Comparison of ENCODE assay signal across 27 cellular contexts in genomic region chr13:57137631-57138030, GRCh38. TPM values are rescaled to one million over a fixed set of nuclear protein-coding genes. Genes with fewer than 3 reads are reported as not detected.
"Had no signal": no experiment of that assay in that cellular context is flagged by ENCODE, and none has a peak within 500 bp of the region (broad histone marks: within the 10 kb centered on the region; RNA-seq: fewer than 3 reads in every experiment).

No MANE protein-coding gene starts in this region.

- H3K27me3 Mint-ChIP-seq: activated CD8-positive, alpha-beta T cell treated with anti-CD3 and anti-CD28 coated beads for 36 hours; activated naive CD8-positive, alpha-beta T cell treated with anti-CD3 and anti-CD28 coated beads, Interleukin-2, amount 10 ng/mL, durations not matched to agents 7 days and 5 days had no signal

- H3K36me3 ChIP-seq: adrenal gland, MG63, Peyer's patch, SJSA1 had no signal

- H3K4me3 Mint-ChIP-seq: activated CD8-positive, alpha-beta T cell treated with anti-CD3 and anti-CD28 coated beads for 36 hours; activated naive CD8-positive, alpha-beta T cell treated with anti-CD3 and anti-CD28 coated beads, Interleukin-2, amount 10 ng/mL, durations not matched to agents 7 days and 5 days; activated T-cell treated with anti-CD3 and anti-CD28 coated beads, Interleukin-2, amount 50 U/mL, for 72 hours had no signal

- H3K4me2 ChIP-seq: KMS-11 had no signal

- H3K36me3 Mint-ChIP-seq: activated naive CD8-positive, alpha-beta T cell treated with anti-CD3 and anti-CD28 coated beads, Interleukin-2, amount 10 ng/mL, durations not matched to agents 7 days and 5 days had no signal

- H3K9me3 ChIP-seq: adrenal gland, breast epithelium, MG63, Peyer's patch, SJSA1 had no signal

- ATAC-seq: activated CD4-positive, CD25-positive, alpha-beta regulatory T cell treated with anti-CD3 and anti-CD28 coated beads, Interleukin-2, amount 50 U/mL, for 24 hours; activated CD8-positive, alpha-beta T cell treated with anti-CD3 and anti-CD28 coated beads for 36 hours; activated T-cell treated with anti-CD3 and anti-CD28 coated beads, Interleukin-2, amount 50 U/mL, for 72 hours; SK-N-SH treated with all-trans-retinoic acid at 6 μM for 48 hours had no signal

- H3K4me3 ChIP-seq: adrenal gland, breast epithelium, MG63, Peyer's patch, SJSA1 had no signal

- H3K27me3 ChIP-seq: adrenal gland, breast epithelium, MG63, Peyer's patch, SJSA1 had no signal

- H3K27ac Mint-ChIP-seq: activated CD8-positive, alpha-beta T cell treated with anti-CD3 and anti-CD28 coated beads for 36 hours; activated naive CD8-positive, alpha-beta T cell treated with anti-CD3 and anti-CD28 coated beads, Interleukin-2, amount 10 ng/mL, durations not matched to agents 7 days and 5 days; activated T-cell treated with anti-CD3 and anti-CD28 coated beads, Interleukin-2, amount 50 U/mL, for 72 hours; activated T-helper 2 cell treated with anti-CD3 and anti-CD28 coated beads, Interferon-gamma antibody, Interleukin-2, Interleukin-4, amounts not matched to agents 10 μg/mL and 5 μg/mL and 100 μg/mL, durations not matched to agents 14 hours and 24 hours and 36 hours had no signal

- H3K9ac ChIP-seq: KMS-11 had no signal

- H3K4me1 Mint-ChIP-seq: activated naive CD8-positive, alpha-beta T cell treated with anti-CD3 and anti-CD28 coated beads, Interleukin-2, amount 10 ng/mL, durations not matched to agents 7 days and 5 days had no signal

- DNase-seq: activated CD4-positive, alpha-beta T cell treated with anti-CD3 and anti-CD28 coated beads for 4 hours; activated CD8-positive, alpha-beta memory T cell treated with anti-CD3 and anti-CD28 coated beads, Interleukin-2, amount 50 U/mL, for 4 hours; activated CD8-positive, alpha-beta T cell treated with anti-CD3 and anti-CD28 coated beads for 36 hours; activated naive CD4-positive, alpha-beta T cell treated with anti-CD3 and anti-CD28 coated beads, Interleukin-2, amount 50 U/mL, for 16 hours; activated naive CD8-positive, alpha-beta T cell treated with anti-CD3 and anti-CD28 coated beads, Interleukin-2, amount 10 ng/mL, durations not matched to agents 7 days and 5 days; activated T-cell treated with anti-CD3 and anti-CD28 coated beads, Interleukin-2, amount 50 U/mL, for 72 hours; adrenal gland; anterior cingulate cortex; MG63; NCI-H1105; NCI-H1436; NCI-H1694 treated with DMSO at 0.1 percent for 48 hours; NCI-H2029 treated with DMSO at 0.1 percent for 48 hours; NCI-H345; NCI-H510A treated with DMSO at 0.1 percent for 48 hours; NCI-H69; Peyer's patch; Right ventricle myocardium superior; SW 1271 had no signal

- H3K4me1 ChIP-seq: adrenal gland, breast epithelium, Peyer's patch, SJSA1 had no signal

- H3K27ac ChIP-seq: adrenal gland, breast epithelium, KMS-11, Peyer's patch, RWPE1, SJSA1 had no signal

RNA-seq across cellular contexts. Expression of gene PRR20A, which starts 3.1 kb away (rescaled TPM):
- total RNA-seq: activated CD8-positive, alpha-beta T cell treated with anti-CD3 and anti-CD28 coated beads for 36 hours; activated naive CD8-positive, alpha-beta T cell treated with anti-CD3 and anti-CD28 coated beads, Interleukin-2, amount 10 ng/mL, durations not matched to agents 7 days and 5 days; activated T-cell treated with anti-CD3 and anti-CD28 coated beads, Interleukin-2, amount 50 U/mL, for 72 hours; activated T-helper 2 cell treated with anti-CD3 and anti-CD28 coated beads, Interferon-gamma antibody, Interleukin-2, Interleukin-4, amounts not matched to agents 10 μg/mL and 5 μg/mL and 100 μg/mL, durations not matched to agents 14 hours and 24 hours and 36 hours; adrenal gland; breast epithelium; Peyer's patch; Right ventricle myocardium superior; SJSA1; T-helper 1 cell treated with Interleukin-12 subunit alpha and Interleukin-12 subunit beta and Interleukin-4 antibody, amounts not matched to agents 30 ng/mL and 1 ng/mL, for 36 hours had no signal
- polyA plus RNA-seq: adrenal gland had no signal

RNA-seq across cellular contexts. Expression of gene PRR20B, which starts 9.7 kb away (rescaled TPM):
- total RNA-seq: activated CD8-positive, alpha-beta T cell treated with anti-CD3 and anti-CD28 coated beads for 36 hours; activated naive CD8-positive, alpha-beta T cell treated with anti-CD3 and anti-CD28 coated beads, Interleukin-2, amount 10 ng/mL, durations not matched to agents 7 days and 5 days; activated T-cell treated with anti-CD3 and anti-CD28 coated beads, Interleukin-2, amount 50 U/mL, for 72 hours; activated T-helper 2 cell treated with anti-CD3 and anti-CD28 coated beads, Interferon-gamma antibody, Interleukin-2, Interleukin-4, amounts not matched to agents 10 μg/mL and 5 μg/mL and 100 μg/mL, durations not matched to agents 14 hours and 24 hours and 36 hours; adrenal gland; breast epithelium; Peyer's patch; Right ventricle myocardium superior; SJSA1; T-helper 1 cell treated with Interleukin-12 subunit alpha and Interleukin-12 subunit beta and Interleukin-4 antibody, amounts not matched to agents 30 ng/mL and 1 ng/mL, for 36 hours had no signal
- polyA plus RNA-seq: adrenal gland had no signal

RNA-seq across cellular contexts. Expression of gene PRR20C, which starts 16.2 kb away (rescaled TPM):
- total RNA-seq: activated CD8-positive, alpha-beta T cell treated with anti-CD3 and anti-CD28 coated beads for 36 hours; activated naive CD8-positive, alpha-beta T cell treated with anti-CD3 and anti-CD28 coated beads, Interleukin-2, amount 10 ng/mL, durations not matched to agents 7 days and 5 days; activated T-cell treated with anti-CD3 and anti-CD28 coated beads, Interleukin-2, amount 50 U/mL, for 72 hours; activated T-helper 2 cell treated with anti-CD3 and anti-CD28 coated beads, Interferon-gamma antibody, Interleukin-2, Interleukin-4, amounts not matched to agents 10 μg/mL and 5 μg/mL and 100 μg/mL, durations not matched to agents 14 hours and 24 hours and 36 hours; adrenal gland; breast epithelium; Peyer's patch; Right ventricle myocardium superior; SJSA1; T-helper 1 cell treated with Interleukin-12 subunit alpha and Interleukin-12 subunit beta and Interleukin-4 antibody, amounts not matched to agents 30 ng/mL and 1 ng/mL, for 36 hours had no signal
- polyA plus RNA-seq: adrenal gland had no signal

RNA-seq across cellular contexts. Expression of gene PRR20D, which starts 22.8 kb away (rescaled TPM):
- total RNA-seq: activated CD8-positive, alpha-beta T cell treated with anti-CD3 and anti-CD28 coated beads for 36 hours; activated naive CD8-positive, alpha-beta T cell treated with anti-CD3 and anti-CD28 coated beads, Interleukin-2, amount 10 ng/mL, durations not matched to agents 7 days and 5 days; activated T-cell treated with anti-CD3 and anti-CD28 coated beads, Interleukin-2, amount 50 U/mL, for 72 hours; activated T-helper 2 cell treated with anti-CD3 and anti-CD28 coated beads, Interferon-gamma antibody, Interleukin-2, Interleukin-4, amounts not matched to agents 10 μg/mL and 5 μg/mL and 100 μg/mL, durations not matched to agents 14 hours and 24 hours and 36 hours; adrenal gland; breast epithelium; Peyer's patch; Right ventricle myocardium superior; SJSA1; T-helper 1 cell treated with Interleukin-12 subunit alpha and Interleukin-12 subunit beta and Interleukin-4 antibody, amounts not matched to agents 30 ng/mL and 1 ng/mL, for 36 hours had no signal
- polyA plus RNA-seq: adrenal gland had no signal

RNA-seq across cellular contexts. Expression of gene PRR20E, which starts 29.4 kb away (rescaled TPM):
- total RNA-seq: activated CD8-positive, alpha-beta T cell treated with anti-CD3 and anti-CD28 coated beads for 36 hours; activated naive CD8-positive, alpha-beta T cell treated with anti-CD3 and anti-CD28 coated beads, Interleukin-2, amount 10 ng/mL, durations not matched to agents 7 days and 5 days; activated T-cell treated with anti-CD3 and anti-CD28 coated beads, Interleukin-2, amount 50 U/mL, for 72 hours; activated T-helper 2 cell treated with anti-CD3 and anti-CD28 coated beads, Interferon-gamma antibody, Interleukin-2, Interleukin-4, amounts not matched to agents 10 μg/mL and 5 μg/mL and 100 μg/mL, durations not matched to agents 14 hours and 24 hours and 36 hours; adrenal gland; breast epithelium; Peyer's patch; Right ventricle myocardium superior; SJSA1; T-helper 1 cell treated with Interleukin-12 subunit alpha and Interleukin-12 subunit beta and Interleukin-4 antibody, amounts not matched to agents 30 ng/mL and 1 ng/mL, for 36 hours had no signal
- polyA plus RNA-seq: adrenal gland had no signal
